Comparison of ENCODE assay signal across 10 cellular contexts in genomic region chr19:54415208-54415900, GRCh38. TPM values are rescaled to one million over a fixed set of nuclear protein-coding genes. Genes with fewer than 3 reads are reported as not detected.
DNase-seq lines count a peak whose midpoint lies in the region; ATAC-seq and TF ChIP-seq lines count a peak whose summit lies in the region.
"Had no signal": no experiment of that assay in that cellular context is flagged by ENCODE, and none has a peak within 500 bp of the region (broad histone marks: within the 10 kb centered on the region; RNA-seq: fewer than 3 reads in every experiment).

Gene TTYH1, plus strand, starts transcription at chr19:54415464. Its CDS starts 89 bp downstream, at chr19:54415553.

- H3K27ac Mint-ChIP-seq in nephron: no peak within 1 kb of the TSS

- H3K27me3 ChIP-seq in breast epithelium: peaks cover 6 to 41% of the 10 kb centered on the region in 2 donors

- DNase-seq in NCI-H2227 treated with DMSO at 0.1 percent for 48 hours (lab: John Stamatoyannopoulos, UW): peak; percentile 58
- DNase-seq in breast epithelium (ENCODE audit: low spot score in 2 of 2): no peak
- no peak for DNase-seq in NCI-H2029 treated with DMSO at 0.1 percent for 48 hours (lab: John Stamatoyannopoulos, UW)
- DNase-seq in kidney glomerular epithelial cell (lab: John Stamatoyannopoulos, UW): no peak
- no peak for DNase-seq in omental fat pad (ENCODE audit: low spot score)

- ATAC-seq in omental fat pad (ENCODE audit: low FRiP score) (no peak), GM18873 (IDR thresholded peaks at IDR 0.05; ENCODE audit: low FRiP score, unreplicated experiment) (no peak)
- ATAC-seq: left lung had no signal

- peaks cover 5% of the 10 kb centered on the region for H3K9me3 Mint-ChIP-seq in nephron

- peak within 1 kb of the TSS; percentile 67 to 76 (median 76) for H3K4me3 Mint-ChIP-seq in nephron
- H3K4me3 Mint-ChIP-seq: CD8-positive, alpha-beta memory T cell had no signal

- H3K9me3 ChIP-seq in breast epithelium: no peaks in the 10 kb centered on the region
- H3K9me3 ChIP-seq: left lung had no signal

- H3K4me1 ChIP-seq in breast epithelium: no peaks in the 10 kb centered on the region

- peaks cover 23% of the 10 kb centered on the region for H3K4me1 Mint-ChIP-seq in nephron

- H3K27ac ChIP-seq in 22Rv1 (no peak within 1 kb of the TSS), breast epithelium (no peak within 1 kb of the TSS)
- H3K27ac ChIP-seq: left lung had no signal

- no peak for TF ChIP-seq POLR2A in breast epithelium (IDR thresholded peaks at IDR 0.05)

- H3K4me3 ChIP-seq in breast epithelium: peak within 1 kb of the TSS in 2 of 3 donors; percentile 45 to 57
- H3K4me3 ChIP-seq: left lung had no signal

- no peaks in the 10 kb centered on the region for H3K36me3 Mint-ChIP-seq in nephron (ENCODE audit: low read depth)

- peaks cover 48% of the 10 kb centered on the region for H3K27me3 Mint-ChIP-seq in nephron (ENCODE audit: low read depth)

- TF ChIP-seq CTCF in 22Rv1 (IDR thresholded peaks at IDR 0.05) (peak; percentile 59), breast epithelium (IDR thresholded peaks at IDR 0.05) (no peak), nephron (IDR thresholded peaks at IDR 0.05; ENCODE audit: unreplicated experiment in 3 of 3) (peak; percentile 72 to 87 (median 74)), omental fat pad (IDR thresholded peaks at IDR 0.05) (no peak)

- no peaks in the 10 kb centered on the region for H3K36me3 ChIP-seq in breast epithelium
- H3K36me3 ChIP-seq: left lung had no signal

- intact Hi-C loops in breast epithelium (cut with DNase I; ENCODE audit: low total_unique reads): no loop called here

RNA-seq across cellular contexts. Expression of gene TTYH1, which starts in this region (rescaled TPM):
- total RNA-seq in breast epithelium (1 to 10 TPM in 2 of 3 donors, under 1 TPM in 1; 0.48 to 4.6 (median 4.0) TPM), omental fat pad (under 1 TPM in 2 of 4 donors, not detected in 2; 0.28 to 0.84 TPM)
- total RNA-seq: left lung had no signal

Comparison
In these comparisons a context has a peak if more than half of its experiments do, and no peak if none do; other contexts are left out.
1. CTCF ChIP-seq: peak in 22Rv1 (single experiment) and nephron (3 of 3); none in breast epithelium (0 of 3) and omental fat pad (0 of 3).